ENCODE assay signal across 27 cellular contexts in genomic region chr5:176864755-176865154, GRCh38. TPM values are rescaled to one million over a fixed set of nuclear protein-coding genes. Genes with fewer than 3 reads are reported as not detected.
"Had no signal": no experiment of that assay in that cellular context is flagged by ENCODE, and none has a peak within 500 bp of the region (broad histone marks: within the 10 kb centered on the region; RNA-seq: fewer than 3 reads in every experiment).

No MANE protein-coding gene starts in this region.

- H3K9me3 ChIP-seq: stomach, suprapubic skin, testis, thoracic aorta, thyroid gland, tibial artery, tibial nerve, transverse colon, upper lobe of left lung, upper lobe of right lung, uterus, vagina had no signal

- H3K27me3 ChIP-seq: testis, thyroid gland, uterus, vagina had no signal

- H3K4me1 ChIP-seq: stomach, suprapubic skin, testis, thyroid gland, tibial artery, tibial nerve, transverse colon, upper lobe of left lung, upper lobe of right lung, uterus, vagina had no signal

- DNase-seq: stimulated activated CD4-positive, alpha-beta T cell treated with anti-CD3 and anti-CD28 coated beads, Interleukin-2, amount 100 ng/mL, for 48 hours; stimulated activated CD4-positive, alpha-beta T cell treated with anti-CD3 and anti-CD28 coated beads, Interleukin-4, amount 100 ng/mL, for 1 hour; stimulated activated CD4-positive, alpha-beta T cell treated with anti-CD3 and anti-CD28 coated beads, Interleukin-4, amount 100 ng/mL, for 24 hours; stimulated activated CD4-positive, alpha-beta T cell treated with anti-CD3 and anti-CD28 coated beads, Interleukin-4, amount 100 ng/mL, for 4 hours; stimulated activated CD8-positive, alpha-beta memory T cell treated with anti-CD3 and anti-CD28 coated beads, Interleukin-4, amount 100 ng/mL, for 48 hours; stimulated activated naive B cell treated with anti-CD40 and anti-IgM and Interleukin-4, amounts not matched to agents 10 μg/mL and 1 μg/mL and 100 μg/mL, for 72 hours; stimulated activated naive CD4-positive, alpha-beta T cell; stimulated activated naive CD4-positive, alpha-beta T cell treated with Interleukin-2 at 50 U/mL for 16 hours; stimulated activated naive CD8-positive, alpha-beta T cell treated with anti-CD3 and anti-CD28 coated beads, Interleukin-15, amount 100 ng/mL, for 72 hours; stimulated activated naive CD8-positive, alpha-beta T cell treated with anti-CD3 and anti-CD28 coated beads, Interleukin-15, Interleukin-2, amounts not matched to agents 100 U/mL and 50 U/mL, for 24 hours; stomach; substantia nigra; testis; thyroid gland; tibial artery; transverse colon; trophoblast cell; upper lobe of left lung; upper lobe of right lung; uterus had no signal

- H3K4me3 ChIP-seq: stomach, suprapubic skin, testis, thoracic aorta, thyroid gland, tibial artery, tibial nerve, transverse colon, upper lobe of left lung, upper lobe of right lung, uterus, vagina had no signal

- ATAC-seq: stimulated activated memory B cell treated with anti-CD40 and anti-IgM and Interleukin-4, amounts not matched to agents 10 μg/mL and 1 μg/mL and 100 μg/mL, for 72 hours; stimulated activated naive B cell treated with anti-CD40 and anti-IgM and Interleukin-4, amounts not matched to agents 10 μg/mL and 1 μg/mL and 100 μg/mL, for 72 hours; stimulated activated naive CD8-positive, alpha-beta T cell treated with anti-CD3 and anti-CD28 coated beads, Interleukin-15, amount 100 ng/mL, for 72 hours; stimulated activated naive CD8-positive, alpha-beta T cell treated with anti-CD3 and anti-CD28 coated beads, Interleukin-15, Interleukin-2, amounts not matched to agents 100 U/mL and 50 U/mL, for 24 hours; upper lobe of right lung had no signal

- H3K27ac ChIP-seq: stomach, suprapubic skin, testis, thoracic aorta, thyroid gland, tibial artery, tibial nerve, transverse colon, upper lobe of left lung, upper lobe of right lung, uterus, vagina had no signal

- H3K36me3 ChIP-seq: stomach, suprapubic skin, thoracic aorta, thyroid gland, tibial artery, tibial nerve, transverse colon, upper lobe of left lung, upper lobe of right lung, uterus, vagina had no signal

- FAIRE-seq: urothelium cell line had no signal

RNA-seq across cellular contexts. Expression of gene UNC5A, which starts 54.4 kb away (rescaled TPM):
- total RNA-seq: suprapubic skin, thoracic aorta, tibial nerve, ureter, vagina had no signal
